8 cellular contexts compared by ENCODE assay signal in genomic region chr3:48466386-48467109, GRCh38. TPM values are rescaled to one million over a fixed set of nuclear protein-coding genes. Genes with fewer than 3 reads are reported as not detected.
A peak's percentile ranks its signal among the peaks of the same experiment; 100 is the strongest.
DNase-seq lines count a peak whose midpoint lies in the region; ATAC-seq and TF ChIP-seq lines count a peak whose summit lies in the region.

No MANE protein-coding gene starts in this region.

- DNase-seq in DMS 273 (lab: John Stamatoyannopoulos, UW; ENCODE audit: unreplicated experiment) (peak; percentile 20), DMS 273 treated with DMSO at 0.1 percent for 48 hours (lab: John Stamatoyannopoulos, UW) (no peak), HL-60 (ENCODE audit: low read depth in 1 of 2, low spot score in 1 of 2) (peak; percentile 40 to 43), heart right ventricle (peak; percentile 34 to 36), skeletal muscle cell (ENCODE audit: low read depth) (no peak), NCI-H524 treated with DMSO at 0.1 percent for 48 hours (lab: John Stamatoyannopoulos, UW) (no peak), LoVo (ENCODE audit: low spot score) (no peak)
- peak; percentile 56 for DNase-seq in activated naive CD4-positive, alpha-beta T cell treated with anti-CD3 and anti-CD28 coated beads, Interleukin-2, amount 10 ng/mL, durations not matched to agents 7 days and 5 days

- H3K4me3 ChIP-seq in HL-60 (replicated peaks; ENCODE audit: insufficient read depth, low read length): peak overlapping the region; percentile 57
- peak overlapping the region; percentile 34 to 72 (median 65) for H3K4me3 ChIP-seq in heart right ventricle
- H3K4me3 ChIP-seq in skeletal muscle cell (ENCODE audit: low read depth, low read length): peak overlapping the region; percentile 53

- H3K36me3 ChIP-seq in heart right ventricle: peaks cover 0 to 68% (median 6%) of the 10 kb centered on the region in 9 donors

- peak overlapping the region; percentile 85 for H3K27ac ChIP-seq in HL-60 (replicated peaks)
- peak overlapping the region; percentile 89 to 99 (median 98) for H3K27ac ChIP-seq in heart right ventricle

- H3K27me3 ChIP-seq in HL-60 (ENCODE audit: insufficient read depth, poor library complexity, severe bottlenecking) (no peaks in the 10 kb centered on the region), heart right ventricle (no peaks in the 10 kb centered on the region)

- peak overlapping the region; percentile 91 for H3K27ac Mint-ChIP-seq in activated naive CD4-positive, alpha-beta T cell treated with anti-CD3 and anti-CD28 coated beads, Interleukin-2, amount 10 ng/mL, durations not matched to agents 7 days and 5 days

- H3K4me1 ChIP-seq in heart right ventricle: peaks cover 22 to 73% (median 65%) of the 10 kb centered on the region in 9 donors

- no peaks in the 10 kb centered on the region for H3K9me3 Mint-ChIP-seq in activated naive CD4-positive, alpha-beta T cell treated with anti-CD3 and anti-CD28 coated beads, Interleukin-2, amount 10 ng/mL, durations not matched to agents 7 days and 5 days

- H3K9me3 ChIP-seq in heart right ventricle: no peaks in the 10 kb centered on the region

- peak in 6 of 8 donors; percentile 4 to 24 (median 7) for ATAC-seq in heart right ventricle

- TF ChIP-seq CTCF in HL-60 (IDR thresholded peaks at IDR 0.05; ENCODE audit: insufficient read depth, low read length) (no peak), heart right ventricle (IDR thresholded peaks at IDR 0.05) (no peak)

- H3K36me3 Mint-ChIP-seq in activated naive CD4-positive, alpha-beta T cell treated with anti-CD3 and anti-CD28 coated beads, Interleukin-2, amount 10 ng/mL, durations not matched to agents 7 days and 5 days: peaks cover 38% of the 10 kb centered on the region

- peak overlapping the region; percentile 93 for H3K4me3 Mint-ChIP-seq in activated naive CD4-positive, alpha-beta T cell treated with anti-CD3 and anti-CD28 coated beads, Interleukin-2, amount 10 ng/mL, durations not matched to agents 7 days and 5 days

- H3K27me3 Mint-ChIP-seq in activated naive CD4-positive, alpha-beta T cell treated with anti-CD3 and anti-CD28 coated beads, Interleukin-2, amount 10 ng/mL, durations not matched to agents 7 days and 5 days: no peaks in the 10 kb centered on the region

- intact Hi-C loops in heart right ventricle (cut with DNase I): loop anchor here in 7 of 10 donors (2.0 to 10.0 kb wide), 7 partner anchors 36 to 218 kb away; partner anchors contain the start of genes SHISA5 (in 3 of the 7), COL7A1 (in 1 of the 7), NCKIPSD (in 1 of the 7) and SLC26A6 (in 1 of the 7)

- CTCF ChIA-PET in activated naive CD4-positive, alpha-beta T cell treated with anti-CD3 and anti-CD28 coated beads, Interleukin-2, amount 10 ng/mL, durations not matched to agents 7 days and 5 days (lab: Charles Lee): interaction anchor here (1.3 to 3.6 kb wide), 5 partner anchors 9 to 82 kb away, joined by 3 to 25 read pairs (median 6); no protein-coding TSS in a partner anchor

- peaks cover 58% of the 10 kb centered on the region for H3K4me1 Mint-ChIP-seq in activated naive CD4-positive, alpha-beta T cell treated with anti-CD3 and anti-CD28 coated beads, Interleukin-2, amount 10 ng/mL, durations not matched to agents 7 days and 5 days

- 37 to 40% methylated on average over 19 of the region's 19 CpGs for WGBS in heart right ventricle, 2 donors

RNA-seq across cellular contexts. Expression of gene ATRIP, which starts 20.0 kb away (rescaled TPM):
- total RNA-seq in heart right ventricle: 1 to 10 TPM; 2.2 to 5.4 (median 3.8) TPM
- polyA plus RNA-seq in heart right ventricle: 1 to 10 TPM; 4.5 to 5.1 TPM

RNA-seq across cellular contexts. Expression of gene TMA7, which starts 26.5 kb away (rescaled TPM):
- 100 to 1,000 TPM; 140 to 227 (median 193) TPM for total RNA-seq in heart right ventricle
- polyA plus RNA-seq in heart right ventricle: 1,000 to 10,000 TPM in 1 of 2 donors, 100 to 1,000 TPM in 1; 365 to 1,063 TPM

RNA-seq across cellular contexts. Expression of gene CCDC51, which starts 26.6 kb away (rescaled TPM):
- 10 to 100 TPM in 8 of 10 donors, 1 to 10 TPM in 2; 9.5 to 14.3 (median 12.2) TPM for total RNA-seq in heart right ventricle
- polyA plus RNA-seq in heart right ventricle: 10 to 100 TPM in 1 of 2 donors, 1 to 10 TPM in 1; 4.7 to 11.0 TPM

RNA-seq across cellular contexts. Expression of gene PLXNB1, which starts 36.7 kb away (rescaled TPM):
- 10 to 100 TPM; 27.7 to 67.3 (median 32.4) TPM for total RNA-seq in heart right ventricle
- polyA plus RNA-seq in heart right ventricle: 100 to 1,000 TPM in 1 of 2 donors, 10 to 100 TPM in 1; 30.1 to 135 TPM

RNA-seq across cellular contexts. Expression of gene SHISA5, which starts 37.4 kb away (rescaled TPM):
- 10 to 100 TPM; 36.8 to 95.3 (median 52.9) TPM for total RNA-seq in heart right ventricle
- 10 to 100 TPM; 34.6 to 68.7 TPM for polyA plus RNA-seq in heart right ventricle

Comparison
In these comparisons a context has a peak if more than half of its experiments do, and no peak if none do; other contexts are left out.
1. DNase-seq: peak in DMS 273 (single experiment), HL-60 (2 of 2), activated naive CD4-positive, alpha-beta T cell treated with anti-CD3 and anti-CD28 coated beads, Interleukin-2, amount 10 ng/mL, durations not matched to agents 7 days and 5 days (single experiment) and heart right ventricle (2 of 2); none in DMS 273 treated with DMSO at 0.1 percent for 48 hours (single experiment), skeletal muscle cell (single experiment), NCI-H524 treated with DMSO at 0.1 percent for 48 hours (single experiment) and LoVo (single experiment).
2. Peak in every context shown above with its lines, with median percentiles within 50 percentile points of each other: H3K4me3 ChIP-seq.